ENCODE assay signal across 14 cellular contexts in genomic region chr14:51455041-51455835, GRCh38.
DNase-seq lines count a peak whose midpoint lies in the region; TF ChIP-seq lines count a peak whose summit lies in the region.
"Had no signal": no experiment of that assay in that cellular context is flagged by ENCODE, and none has a peak within 500 bp of the region (broad histone marks: within the 10 kb centered on the region; RNA-seq: fewer than 3 reads in every experiment).

No MANE protein-coding gene starts in this region.

- H3K27ac ChIP-seq in ACC112 (ENCODE audit: low read depth, low read length) (peak overlapping the region; percentile 9), esophagus muscularis mucosa (replicated peaks in 1 of 4) (no peak overlapping the region)

- no peak overlapping the region for H3K4me3 ChIP-seq in ACC112 (ENCODE audit: low read depth, low read length)
- no peak overlapping the region for H3K4me3 ChIP-seq in MG63
- H3K4me3 ChIP-seq in esophagus muscularis mucosa = no peak overlapping the region
- H3K4me3 ChIP-seq: A549, GM23338 had no signal

- DNase-seq in Daoy (ENCODE audit: low read depth) (peak; percentile 27), MG63 (peak; percentile 36), esophagus muscularis mucosa (ENCODE audit: extremely low spot score) (peak; percentile 21), occipital lobe (lab: John Stamatoyannopoulos, UW) (no peak), RPMI8226 (no peak), NCI-H2029 (lab: John Stamatoyannopoulos, UW) (no peak)
- no peak for DNase-seq in activated CD4-positive, alpha-beta memory T cell treated with anti-CD3 and anti-CD28 coated beads, Interleukin-2, amount 10 ng/mL, durations not matched to agents 7 days and 5 days
- DNase-seq: CD8-positive, alpha-beta memory T cell; DMS53; H9 had no signal

- H3K9me3 ChIP-seq in MG63 (no peaks in the 10 kb centered on the region), esophagus muscularis mucosa (no peaks in the 10 kb centered on the region)
- H3K9me3 ChIP-seq: A549 had no signal

- no peaks in the 10 kb centered on the region for H3K4me1 Mint-ChIP-seq in activated CD4-positive, alpha-beta memory T cell treated with anti-CD3 and anti-CD28 coated beads, Interleukin-2, amount 10 ng/mL, durations not matched to agents 7 days and 5 days
- H3K4me1 Mint-ChIP-seq: CD14-positive monocyte; CD8-positive, alpha-beta memory T cell; GM23338; H9 had no signal

- POLR2A ChIA-PET in activated CD4-positive, alpha-beta memory T cell treated with anti-CD3 and anti-CD28 coated beads, Interleukin-2, amount 10 ng/mL, durations not matched to agents 7 days and 5 days (lab: Charles Lee) = no interaction called here

- H2AFZ ChIP-seq in ACC112 (ENCODE audit: low read length, unreplicated experiment) = no peak overlapping the region
- H2AFZ ChIP-seq: GM23338 had no signal

- H3K79me2 ChIP-seq in ACC112 (ENCODE audit: control insufficient read depth, insufficient read depth, low read length, unreplicated experiment) = no peaks in the 10 kb centered on the region

- intact Hi-C loops in esophagus muscularis mucosa (cut with DNase I) = no loop called here

- TF ChIP-seq EP300 in esophagus muscularis mucosa (IDR thresholded peaks at IDR 0.05) = no peak

- no peaks in the 10 kb centered on the region for H3K9me3 Mint-ChIP-seq in activated CD4-positive, alpha-beta memory T cell treated with anti-CD3 and anti-CD28 coated beads, Interleukin-2, amount 10 ng/mL, durations not matched to agents 7 days and 5 days
- H3K9me3 Mint-ChIP-seq: CD8-positive, alpha-beta memory T cell; GM23338; H9 had no signal

- peaks cover 4% of the 10 kb centered on the region for H3K27me3 Mint-ChIP-seq in activated CD4-positive, alpha-beta memory T cell treated with anti-CD3 and anti-CD28 coated beads, Interleukin-2, amount 10 ng/mL, durations not matched to agents 7 days and 5 days

- CTCF ChIA-PET in activated CD4-positive, alpha-beta memory T cell treated with anti-CD3 and anti-CD28 coated beads, Interleukin-2, amount 10 ng/mL, durations not matched to agents 7 days and 5 days (lab: Charles Lee) = no interaction called here

- no peaks in the 10 kb centered on the region for H3K27me3 ChIP-seq in ACC112 (ENCODE audit: insufficient read depth, low read length)
- H3K27me3 ChIP-seq in MG63 = no peaks in the 10 kb centered on the region
- H3K27me3 ChIP-seq in esophagus muscularis mucosa = no peaks in the 10 kb centered on the region

- no peak for TF ChIP-seq CTCF in esophagus muscularis mucosa (IDR thresholded peaks at IDR 0.05)

- H3K4me1 ChIP-seq in ACC112 (ENCODE audit: control insufficient read depth, insufficient read depth, low read length, unreplicated experiment) = peaks cover 41% of the 10 kb centered on the region
- no peaks in the 10 kb centered on the region for H3K4me1 ChIP-seq in esophagus muscularis mucosa

- WGBS in esophagus muscularis mucosa = 81% methylated on average over 7 of the region's 7 CpGs

- H3K4me3 Mint-ChIP-seq in activated CD4-positive, alpha-beta memory T cell treated with anti-CD3 and anti-CD28 coated beads, Interleukin-2, amount 10 ng/mL, durations not matched to agents 7 days and 5 days = no peak overlapping the region
- H3K4me3 Mint-ChIP-seq: CD14-positive monocyte; CD8-positive, alpha-beta memory T cell; GM23338; H9 had no signal

- no peak overlapping the region for H3K27ac Mint-ChIP-seq in activated CD4-positive, alpha-beta memory T cell treated with anti-CD3 and anti-CD28 coated beads, Interleukin-2, amount 10 ng/mL, durations not matched to agents 7 days and 5 days
- H3K27ac Mint-ChIP-seq: CD14-positive monocyte; CD8-positive, alpha-beta memory T cell; GM23338 had no signal

- H3K36me3 ChIP-seq in ACC112 (ENCODE audit: insufficient read depth, low read length) = no peaks in the 10 kb centered on the region
- H3K36me3 ChIP-seq in MG63 = no peaks in the 10 kb centered on the region
- H3K36me3 ChIP-seq in esophagus muscularis mucosa = no peaks in the 10 kb centered on the region

- TF ChIP-seq POLR2A in esophagus muscularis mucosa (IDR thresholded peaks at IDR 0.05; ENCODE audit: low read depth) = no peak

- no peaks in the 10 kb centered on the region for H3K36me3 Mint-ChIP-seq in activated CD4-positive, alpha-beta memory T cell treated with anti-CD3 and anti-CD28 coated beads, Interleukin-2, amount 10 ng/mL, durations not matched to agents 7 days and 5 days (ENCODE audit: low read depth)
- H3K36me3 Mint-ChIP-seq: CD14-positive monocyte; CD8-positive, alpha-beta memory T cell had no signal

Comparison
In these comparisons a context has a peak if more than half of its experiments do, and no peak if none do; other contexts are left out.
1. DNase-seq: peak in Daoy (single experiment), MG63 (single experiment) and esophagus muscularis mucosa (single experiment); none in activated CD4-positive, alpha-beta memory T cell treated with anti-CD3 and anti-CD28 coated beads, Interleukin-2, amount 10 ng/mL, durations not matched to agents 7 days and 5 days (single experiment), occipital lobe (single experiment), RPMI8226 (single experiment) and NCI-H2029 (single experiment).